ENCODE assay signal across 10 cellular contexts in the genomic region with DNA sequence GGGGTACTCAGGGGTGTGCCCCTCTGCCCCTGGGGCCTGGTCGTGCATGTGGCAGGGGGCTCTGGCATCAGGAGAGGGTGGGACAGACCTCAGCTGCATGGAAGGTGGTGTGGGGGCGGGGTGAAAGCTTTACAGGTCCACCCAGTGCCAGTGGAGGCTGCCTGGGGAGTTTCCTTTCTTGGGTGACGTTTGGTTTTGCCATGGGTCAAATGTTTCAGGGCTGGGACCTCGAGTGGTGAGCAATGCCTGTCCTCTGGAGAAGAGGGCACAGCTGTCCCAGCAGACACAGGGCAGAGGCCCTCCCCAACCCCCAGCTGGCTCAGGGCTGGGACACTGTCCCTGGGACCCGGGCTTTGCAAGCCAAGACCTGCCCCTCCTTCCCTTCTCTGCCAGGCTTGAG. TPM values are rescaled to one million over a fixed set of nuclear protein-coding genes. Genes with fewer than 3 reads are reported as not detected.
A peak's percentile ranks its signal among the peaks of the same experiment; 100 is the strongest.
DNase-seq lines count a peak whose midpoint lies in the region; ATAC-seq and TF ChIP-seq lines count a peak whose summit lies in the region.
"Had no signal": no experiment of that assay in that cellular context is flagged by ENCODE, and none has a peak within 500 bp of the region (broad histone marks: within the 10 kb centered on the region; RNA-seq: fewer than 3 reads in every experiment).

No MANE protein-coding gene starts in this region.

- no peak overlapping the region for H2BK15ac ChIP-seq in H9 (ENCODE audit: low read depth, low read length)

- no peak for DNase-seq in H9
- no peak for DNase-seq in coronary artery (ENCODE audit: low spot score)
- peak; percentile 94 for DNase-seq in left lobe of liver (ENCODE audit: low spot score)
- DNase-seq in smooth muscle cell (lab: John Stamatoyannopoulos, UW; ENCODE audit: unreplicated experiment), result no peak
- DNase-seq in NCI-H2171 (lab: John Stamatoyannopoulos, UW), result no peak
- DNase-seq in dedifferentiated amniotic fluid mesenchymal stem cell (ENCODE audit: extremely low spot score), result no peak
- DNase-seq: NCI-H2029 treated with DMSO at 0.1 percent for 48 hours; stimulated activated naive CD8-positive, alpha-beta T cell treated with anti-CD3 and anti-CD28 coated beads, Interleukin-15, amount 100 ng/mL, for 72 hours had no signal

- no peak overlapping the region for H2BK120ac ChIP-seq in H9 (ENCODE audit: low read depth, low read length, poor library complexity, severe bottlenecking)

- peaks cover 22 to 41% of the 10 kb centered on the region in 2 experiments for H3K4me1 Mint-ChIP-seq in H9

- peaks cover 4% of the 10 kb centered on the region; the same call in 1 of the 2 replicates for H3K79me2 ChIP-seq in H9 (ENCODE audit: insufficient read depth, low read length)
- H3K79me2 ChIP-seq in smooth muscle cell (ENCODE audit: low read depth), result peaks cover 79% of the 10 kb centered on the region

- H4K8ac ChIP-seq in H9 (replicated peaks; ENCODE audit: insufficient read length, low read depth, low read length), result no peak overlapping the region

- no peaks in the 10 kb centered on the region for H3K27me3 ChIP-seq in H9 (ENCODE audit: insufficient read depth, low read length)
- no peaks in the 10 kb centered on the region for H3K27me3 ChIP-seq in smooth muscle cell (ENCODE audit: low read depth)

- no peak overlapping the region for H3K23ac ChIP-seq in H9 (ENCODE audit: insufficient read length, low read depth, low read length)

- H3K18ac ChIP-seq in H9 (ENCODE audit: insufficient read length, low read depth, low read length), result no peak overlapping the region

- H3K9me3 ChIP-seq in H9 (ENCODE audit: control insufficient read depth, low read depth, low read length), result no peaks in the 10 kb centered on the region
- no peaks in the 10 kb centered on the region for H3K9me3 ChIP-seq in smooth muscle cell (replicated peaks; ENCODE audit: low read depth)

- H4K5ac ChIP-seq in H9 (ENCODE audit: insufficient read length, low read depth, low read length), result no peak overlapping the region

- H3K4me2 ChIP-seq in H9 (ENCODE audit: insufficient read depth, insufficient read length, low read length), result no peak overlapping the region
- peak overlapping the region; percentile 100 for H3K4me2 ChIP-seq in smooth muscle cell

- peaks cover 3% of the 10 kb centered on the region for H3K79me1 ChIP-seq in H9 (ENCODE audit: insufficient read depth, low read depth, low read length, poor library complexity, severe bottlenecking)

- H3K9me3 Mint-ChIP-seq in H9, result no peaks in the 10 kb centered on the region
- H3K9me3 Mint-ChIP-seq: stimulated activated naive CD8-positive, alpha-beta T cell treated with anti-CD3 and anti-CD28 coated beads, Interleukin-15, amount 100 ng/mL, for 72 hours had no signal

- TF ChIP-seq CTCF in H9 (conservative IDR thresholded peaks at IDR 0.05) (no peak), coronary artery (IDR thresholded peaks at IDR 0.05) (no peak), smooth muscle cell (IDR thresholded peaks at IDR 0.05; ENCODE audit: borderline replicate concordance, insufficient read depth, poor library complexity, severe bottlenecking) (no peak)

- no peak overlapping the region for H2AFZ ChIP-seq in H9 (ENCODE audit: low read length)
- no peak overlapping the region for H2AFZ ChIP-seq in smooth muscle cell (ENCODE audit: low read depth)

- H2BK20ac ChIP-seq in H9 (ENCODE audit: low read depth, low read length, poor library complexity, severe bottlenecking), result no peak overlapping the region

- WGBS in H9 (ENCODE audit: extremely low coverage, insufficient read length, low lambda C conversion rate), result no CpG with 5 or more reads among the region's 5 CpGs
- 84% methylated on average over 3 of the region's 5 CpGs for WGBS in smooth muscle cell (ENCODE audit: low lambda C conversion rate)

- H3K36me3 Mint-ChIP-seq in H9 (ENCODE audit: insufficient read depth in 1 of 3, low read depth in 3 of 3), result no peaks in the 10 kb centered on the region

- H3K9ac ChIP-seq in H9 (ENCODE audit: extremely low read depth, insufficient read length, low read length) (no peak overlapping the region), smooth muscle cell (ENCODE audit: low read depth) (no peak overlapping the region)

- H3K27ac Mint-ChIP-seq in H9, result peak overlapping the region in 1 of 3 experiments; percentile 35; a peak in 1 of 7 replicates

- 0 out of 2 replicates have a peak overlapping the region, but pooled peaks have one; percentile 24 for H3K14ac ChIP-seq in H9 (ENCODE audit: insufficient read depth, low read length)

- peaks cover 9% of the 10 kb centered on the region for H3F3A ChIP-seq in smooth muscle cell (ENCODE audit: low read depth)

- no peak overlapping the region for H3K4me3 Mint-ChIP-seq in H9
- H3K4me3 Mint-ChIP-seq: stimulated activated naive CD8-positive, alpha-beta T cell treated with anti-CD3 and anti-CD28 coated beads, Interleukin-15, amount 100 ng/mL, for 72 hours had no signal

- H3K4ac ChIP-seq in H9 (ENCODE audit: low read depth, low read length), result no peak overlapping the region

- H3K36me3 ChIP-seq in smooth muscle cell (ENCODE audit: low read depth), result no peaks in the 10 kb centered on the region

- no peak overlapping the region for H3T11ph ChIP-seq in H9 (ENCODE audit: low read length)

- ATAC-seq in left lobe of liver (peak; percentile 48), GM21515 (IDR thresholded peaks at IDR 0.05; ENCODE audit: unreplicated experiment) (no peak), HG03469 (IDR thresholded peaks at IDR 0.05; ENCODE audit: unreplicated experiment) (no peak)
- ATAC-seq: stimulated activated naive CD8-positive, alpha-beta T cell treated with anti-CD3 and anti-CD28 coated beads, Interleukin-15, amount 100 ng/mL, for 72 hours had no signal

- no peak overlapping the region for H2BK5ac ChIP-seq in H9 (ENCODE audit: insufficient read length, low read length)

- H2AK5ac ChIP-seq in H9 (ENCODE audit: insufficient read length, low read length), result no peak overlapping the region

- no peaks in the 10 kb centered on the region for H4K20me1 ChIP-seq in H9 (ENCODE audit: control insufficient read depth, insufficient read depth, insufficient read length)
- H4K20me1 ChIP-seq in smooth muscle cell (ENCODE audit: low read depth), result peaks cover 79% of the 10 kb centered on the region

- peaks cover 7% of the 10 kb centered on the region for H3K23me2 ChIP-seq in H9 (ENCODE audit: insufficient read length, low read depth, low read length, poor library complexity, severe bottlenecking)

- no peaks in the 10 kb centered on the region for H3K27me3 Mint-ChIP-seq in H9 (ENCODE audit: low read depth)

- no peak overlapping the region for H4K91ac ChIP-seq in H9 (ENCODE audit: insufficient read length, low read depth, low read length)

- H3K27ac ChIP-seq in H9 (ENCODE audit: insufficient read length, low read depth, low read length) (no peak overlapping the region), coronary artery (peak overlapping the region; percentile 77 to 100), smooth muscle cell (ENCODE audit: low read depth) (peak overlapping the region; percentile 15)

- no peak overlapping the region for H2BK12ac ChIP-seq in H9 (ENCODE audit: insufficient read length, low read depth, low read length)

- no peaks in the 10 kb centered on the region for H3K4me1 ChIP-seq in H9 (ENCODE audit: insufficient read depth, low read length)
- H3K4me1 ChIP-seq in smooth muscle cell (ENCODE audit: low read depth), result peaks cover 40% of the 10 kb centered on the region

- no peak overlapping the region for H3K56ac ChIP-seq in H9 (ENCODE audit: insufficient read length, low read depth, low read length)

- H3K4me3 ChIP-seq in coronary artery (peak overlapping the region; percentile 87), smooth muscle cell (no peak overlapping the region)

RNA-seq across cellular contexts. Expression of a gene that starts 3.6 kb away (rescaled TPM):
- 29.9 and 30.1 TPM in 2 replicates for total RNA-seq in H9 (2021)
- total RNA-seq in left lobe of liver, result 163 TPM
- 8.9 and 13.7 TPM in 2 replicates for total RNA-seq in smooth muscle cell
- polyA plus RNA-seq in smooth muscle cell, result 23.1 and 25.3 TPM in 2 replicates
